In genomic region chr12:97995085-97995484, GRCh38 we compare ENCODE assay signal across 15 cellular contexts.
DNase-seq lines count a peak whose midpoint lies in the region; ATAC-seq and TF ChIP-seq lines count a peak whose summit lies in the region.
"Had no signal": no experiment of that assay in that cellular context is flagged by ENCODE, and none has a peak within 500 bp of the region (broad histone marks: within the 10 kb centered on the region; RNA-seq: fewer than 3 reads in every experiment).

No MANE protein-coding gene starts in this region.

- H3K27me3 ChIP-seq in hepatocyte (no peaks in the 10 kb centered on the region), neural cell (ENCODE audit: insufficient read depth, low read depth, low read length) (no peaks in the 10 kb centered on the region)

- no peak overlapping the region for H2AFZ ChIP-seq in hepatocyte
- H2AFZ ChIP-seq in neural cell (ENCODE audit: low read depth, low read length) = no peak overlapping the region
- H2AFZ ChIP-seq: GM23338 had no signal

- H3K36me3 ChIP-seq in hepatocyte (replicated peaks; ENCODE audit: insufficient read depth, low read depth) = no peaks in the 10 kb centered on the region
- H3K36me3 ChIP-seq in neural cell (ENCODE audit: insufficient read depth, low read length) = peaks cover 3% of the 10 kb centered on the region

- TF ChIP-seq CTCF in hepatocyte (IDR thresholded peaks at IDR 0.05; ENCODE audit: poor library complexity) (no peak), neural cell (IDR thresholded peaks at IDR 0.05; ENCODE audit: poor library complexity, severe bottlenecking) (no peak)

- H3K27ac ChIP-seq in hepatocyte = peak overlapping the region; percentile 44
- peak overlapping the region; percentile 35 for H3K27ac ChIP-seq in neural cell (ENCODE audit: low read length)

- H3K4me2 ChIP-seq in hepatocyte = no peak overlapping the region
- H3K4me2 ChIP-seq in neural cell (ENCODE audit: low read length) = no peak overlapping the region
- H3K4me2 ChIP-seq: GM23338 had no signal

- no peak for ATAC-seq in stimulated activated naive CD8-positive, alpha-beta T cell treated with anti-CD3 and anti-CD28 coated beads, Interleukin-15, Interleukin-2, amounts not matched to agents 100 U/mL and 50 U/mL, for 24 hours
- ATAC-seq: GM23338, HCT116 had no signal

- no peaks in the 10 kb centered on the region for H3K4me1 ChIP-seq in hepatocyte (ENCODE audit: insufficient read depth)

- no peaks in the 10 kb centered on the region for H4K20me1 ChIP-seq in hepatocyte (ENCODE audit: insufficient read depth, poor library complexity, severe bottlenecking)
- no peaks in the 10 kb centered on the region for H4K20me1 ChIP-seq in neural cell (ENCODE audit: insufficient read depth)

- intact Hi-C loops in head of caudate nucleus (cut with DNase I) = no loop called here

- no peaks in the 10 kb centered on the region for H3K79me2 ChIP-seq in hepatocyte
- H3K79me2 ChIP-seq in neural cell (replicated peaks; ENCODE audit: insufficient read depth, low read length) = no peaks in the 10 kb centered on the region

- H3K9me2 ChIP-seq in hepatocyte (replicated peaks; ENCODE audit: insufficient read depth) (no peaks in the 10 kb centered on the region), neural cell (ENCODE audit: insufficient read depth, low read length) (no peaks in the 10 kb centered on the region)

- no peak overlapping the region for H3K9ac ChIP-seq in neural cell (ENCODE audit: low read length)

- TF ChIP-seq RAD21 in neural cell (conservative IDR thresholded peaks at IDR 0.05) = no peak

- peak; percentile 93 for TF ChIP-seq EP300 in neural cell (conservative IDR thresholded peaks at IDR 0.05; ENCODE audit: poor library complexity, severe bottlenecking)

- H3F3A ChIP-seq in neural cell (ENCODE audit: insufficient read depth, low read length, poor library complexity, severe bottlenecking) = peaks cover 6% of the 10 kb centered on the region

- peak; percentile 2 for DNase-seq in amniotic epithelial cell (ENCODE audit: low read depth)
- DNase-seq in hepatocyte (ENCODE audit: low spot score) = peak; percentile 13
- DNase-seq in head of caudate nucleus = no peak
- no peak for DNase-seq in stimulated activated naive CD8-positive, alpha-beta T cell treated with anti-CD3 and anti-CD28 coated beads, Interleukin-15, Interleukin-2, amounts not matched to agents 100 U/mL and 50 U/mL, for 24 hours
- no peak for DNase-seq in activated naive CD4-positive, alpha-beta T cell (lab: John Stamatoyannopoulos, UW)
- DNase-seq: C1 segment of cervical spinal cord; Calu3; CD4-positive, alpha-beta memory T cell; COR-L47; DMS79 treated with DMSO at 0.1 percent for 48 hours; GF-D8; H9 had no signal

- H3K4me3 ChIP-seq in hepatocyte (no peak overlapping the region), neural cell (ENCODE audit: low read length) (no peak overlapping the region)
- H3K4me3 ChIP-seq: GM23338 had no signal

- H3K9me3 ChIP-seq in hepatocyte (ENCODE audit: low read depth) = no peaks in the 10 kb centered on the region
- no peaks in the 10 kb centered on the region for H3K9me3 ChIP-seq in neural cell (ENCODE audit: low read length)

TF ChIP-seq in neural cell, 6 proteins besides CTCF, POLR2A, EP300 and RAD21:
- TF ChIP-seq REST (IDR thresholded peaks at IDR 0.05; ENCODE audit: borderline replicate concordance) = no peak
- TF ChIP-seq SMC3 (conservative IDR thresholded peaks at IDR 0.05; ENCODE audit: poor library complexity) = no peak
- TF ChIP-seq EZH2 (IDR thresholded peaks at IDR 0.05; ENCODE audit: borderline replicate concordance, insufficient read depth, low read length, poor library complexity, severe bottlenecking) = no peak
- no peak for TF ChIP-seq TAF1 (IDR thresholded peaks at IDR 0.05; ENCODE audit: low read depth)
- no peak for TF ChIP-seq MXI1 (conservative IDR thresholded peaks at IDR 0.05; ENCODE audit: poor library complexity, severe bottlenecking)
- TF ChIP-seq POLR2AphosphoS5 (IDR thresholded peaks at IDR 0.05) = peak; percentile 74
TF ChIP-seq in neural cell: peak in this region for 1.

Comparison
In these comparisons a context has a peak if more than half of its experiments do, and no peak if none do; other contexts are left out.
1. DNase-seq: peak in amniotic epithelial cell (single experiment) and hepatocyte (single experiment); none in head of caudate nucleus (0 of 42), stimulated activated naive CD8-positive, alpha-beta T cell treated with anti-CD3 and anti-CD28 coated beads, Interleukin-15, Interleukin-2, amounts not matched to agents 100 U/mL and 50 U/mL, for 24 hours (single experiment) and activated naive CD4-positive, alpha-beta T cell (0 of 4).